Comparison of ENCODE assay signal across 13 cellular contexts in genomic region chr2:69159988-69160387, GRCh38.
DNase-seq lines count a peak whose midpoint lies in the region; ATAC-seq, FAIRE-seq and TF ChIP-seq lines count a peak whose summit lies in the region.
"Had no signal": no experiment of that assay in that cellular context is flagged by ENCODE, and none has a peak within 500 bp of the region (broad histone marks: within the 10 kb centered on the region; RNA-seq: fewer than 3 reads in every experiment).

No MANE protein-coding gene starts in this region.

- no peak overlapping the region for H4K5ac ChIP-seq in H9 (ENCODE audit: insufficient read length, low read depth, low read length)

- H3K79me1 ChIP-seq in H9 (ENCODE audit: insufficient read depth, low read depth, low read length, poor library complexity, severe bottlenecking), result no peaks in the 10 kb centered on the region

- peak; percentile 77 for TF ChIP-seq CTCF in H9 (conservative IDR thresholded peaks at IDR 0.05)
- peak; percentile 29 for TF ChIP-seq CTCF in epithelial cell of proximal tubule (conservative IDR thresholded peaks at IDR 0.05; ENCODE audit: low read depth, low read length)
- no peak for TF ChIP-seq CTCF in pancreas (IDR thresholded peaks at IDR 0.05)

- H3K23ac ChIP-seq in H9 (ENCODE audit: insufficient read length, low read depth, low read length), result no peak overlapping the region

- no peaks in the 10 kb centered on the region; a peak in 1 of 7 replicates for H3K36me3 Mint-ChIP-seq in H9 (ENCODE audit: insufficient read depth in 1 of 3, low read depth in 3 of 3)
- H3K36me3 Mint-ChIP-seq in naive thymus-derived CD8-positive, alpha-beta T cell, result no peaks in the 10 kb centered on the region
- H3K36me3 Mint-ChIP-seq: stimulated activated naive B cell treated with anti-CD40 and anti-IgM and Interleukin-4, amounts not matched to agents 10 μg/mL and 1 μg/mL and 100 μg/mL, for 72 hours had no signal

- H2BK5ac ChIP-seq in H9 (ENCODE audit: insufficient read length, low read length), result no peak overlapping the region

- no CpG with 5 or more reads among the region's 6 CpGs for WGBS in H9 (ENCODE audit: extremely low coverage, insufficient read length, low lambda C conversion rate)
- WGBS in pancreas, 2 donors, result 72% methylated on average over 6 of the region's 6 CpGs

- H4K8ac ChIP-seq in H9 (replicated peaks; ENCODE audit: insufficient read length, low read depth, low read length), result no peak overlapping the region

- no peaks in the 10 kb centered on the region for H3K9me3 ChIP-seq in H9 (ENCODE audit: control insufficient read depth, low read depth, low read length)
- H3K9me3 ChIP-seq in pancreas, result no peaks in the 10 kb centered on the region

- H3T11ph ChIP-seq in H9 (ENCODE audit: low read length), result no peak overlapping the region

- H3K4me3 Mint-ChIP-seq in H9, result no peak overlapping the region
- no peak overlapping the region for H3K4me3 Mint-ChIP-seq in naive thymus-derived CD8-positive, alpha-beta T cell
- H3K4me3 Mint-ChIP-seq: activated T-cell treated with anti-CD3 and anti-CD28 coated beads, Interleukin-2, amount 50 U/mL, for 24 hours; stimulated activated naive B cell treated with anti-CD40 and anti-IgM and Interleukin-4, amounts not matched to agents 10 μg/mL and 1 μg/mL and 100 μg/mL, for 72 hours had no signal

- no peak overlapping the region for H4K91ac ChIP-seq in H9 (ENCODE audit: insufficient read length, low read depth, low read length)

- H3K18ac ChIP-seq in H9 (ENCODE audit: insufficient read length, low read depth, low read length), result no peak overlapping the region

- H3K27me3 Mint-ChIP-seq in H9 (ENCODE audit: low read depth), result no peaks in the 10 kb centered on the region
- peaks cover 0 to 6% (median 3%) of the 10 kb centered on the region in 5 donors for H3K27me3 Mint-ChIP-seq in naive thymus-derived CD8-positive, alpha-beta T cell
- H3K27me3 Mint-ChIP-seq: stimulated activated naive B cell treated with anti-CD40 and anti-IgM and Interleukin-4, amounts not matched to agents 10 μg/mL and 1 μg/mL and 100 μg/mL, for 72 hours had no signal

- no peaks in the 10 kb centered on the region for H3K9me3 Mint-ChIP-seq in H9
- no peaks in the 10 kb centered on the region for H3K9me3 Mint-ChIP-seq in naive thymus-derived CD8-positive, alpha-beta T cell
- H3K9me3 Mint-ChIP-seq: activated T-cell treated with anti-CD3 and anti-CD28 coated beads, Interleukin-2, amount 50 U/mL, for 24 hours; stimulated activated naive B cell treated with anti-CD40 and anti-IgM and Interleukin-4, amounts not matched to agents 10 μg/mL and 1 μg/mL and 100 μg/mL, for 72 hours had no signal

- H2BK15ac ChIP-seq in H9 (ENCODE audit: low read depth, low read length), result no peak overlapping the region

- H3K4me3 ChIP-seq in epithelial cell of proximal tubule (ENCODE audit: low read depth, low read length) (no peak overlapping the region), pancreas (no peak overlapping the region)

- H3K36me3 ChIP-seq in pancreas, result no peaks in the 10 kb centered on the region

- intact Hi-C loops in pancreas (cut with DNase I), result no loop called here

- H2BK120ac ChIP-seq in H9 (ENCODE audit: low read depth, low read length, poor library complexity, severe bottlenecking), result no peak overlapping the region

- FAIRE-seq in pancreas (lab: Jason Lieb, UNC), result no peak

- no peak overlapping the region for H3K14ac ChIP-seq in H9 (ENCODE audit: insufficient read depth, low read length)

- no peak overlapping the region for H3K56ac ChIP-seq in H9 (ENCODE audit: insufficient read length, low read depth, low read length)

- H3K4me1 ChIP-seq in H9 (ENCODE audit: insufficient read depth, low read length) (peaks cover 13% of the 10 kb centered on the region; the same call in 1 of the 2 replicates), pancreas (no peaks in the 10 kb centered on the region)

- H3K27ac ChIP-seq in H9 (ENCODE audit: insufficient read length, low read depth, low read length) (no peak overlapping the region), pancreas (no peak overlapping the region)
- H3K27ac ChIP-seq: epithelial cell of prostate had no signal

- H3K4me1 Mint-ChIP-seq in H9, result peaks cover 21 to 41% of the 10 kb centered on the region in 2 experiments
- peaks cover 0 to 9% (median 3%) of the 10 kb centered on the region in 4 donors for H3K4me1 Mint-ChIP-seq in naive thymus-derived CD8-positive, alpha-beta T cell

- H3K4ac ChIP-seq in H9 (ENCODE audit: low read depth, low read length), result no peak overlapping the region

- no peak overlapping the region for H2AFZ ChIP-seq in H9 (ENCODE audit: low read length)

- POLR2A ChIA-PET in naive thymus-derived CD8-positive, alpha-beta T cell (lab: Charles Lee), result no interaction called here

- peak; percentile 78 for DNase-seq in H9
- DNase-seq in NCI-H526 treated with DMSO at 0.1 percent for 48 hours (lab: John Stamatoyannopoulos, UW), result peak; percentile 30
- no peak for DNase-seq in epithelial cell of proximal tubule (ENCODE audit: low read depth)
- peak in 1 of 6 donors; percentile 24 for DNase-seq in pancreas
- no peak for DNase-seq in NCI-H2107 (lab: John Stamatoyannopoulos, UW)
- no peak for DNase-seq in naive thymus-derived CD8-positive, alpha-beta T cell
- DNase-seq: activated T-cell treated with anti-CD3 and anti-CD28 coated beads, Interleukin-2, amount 50 U/mL, for 24 hours; aorta; NCI-H187; stimulated activated CD4-positive, alpha-beta T cell treated with anti-CD3 and anti-CD28 coated beads, Interleukin-1b, Interleukin-23, amount 100 ng/mL, for 48 hours; stimulated activated naive B cell treated with anti-CD40 and anti-IgM and Interleukin-4, amounts not matched to agents 10 μg/mL and 1 μg/mL and 100 μg/mL, for 72 hours had no signal

- no peak overlapping the region for H3K9ac ChIP-seq in H9 (ENCODE audit: extremely low read depth, insufficient read length, low read length)

- no peaks in the 10 kb centered on the region for H4K20me1 ChIP-seq in H9 (ENCODE audit: control insufficient read depth, insufficient read depth, insufficient read length)

- no peaks in the 10 kb centered on the region for H3K23me2 ChIP-seq in H9 (ENCODE audit: insufficient read length, low read depth, low read length, poor library complexity, severe bottlenecking)

- no peak overlapping the region for H3K4me2 ChIP-seq in H9 (ENCODE audit: insufficient read depth, insufficient read length, low read length)

- no peak overlapping the region for H2AK5ac ChIP-seq in H9 (ENCODE audit: insufficient read length, low read length)

- no peaks in the 10 kb centered on the region for H3K79me2 ChIP-seq in H9 (ENCODE audit: insufficient read depth, low read length)

- ATAC-seq in pancreas (peak in 3 of 4 donors; percentile 46 to 71 (median 70)), GM21447 (IDR thresholded peaks at IDR 0.05; ENCODE audit: unreplicated experiment) (no peak)
- ATAC-seq in naive thymus-derived CD8-positive, alpha-beta T cell, result no peak
- ATAC-seq: stimulated activated naive B cell treated with anti-CD40 and anti-IgM and Interleukin-4, amounts not matched to agents 10 μg/mL and 1 μg/mL and 100 μg/mL, for 72 hours had no signal

- H3K27ac Mint-ChIP-seq in H9, result peak overlapping the region in 1 of 3 experiments; percentile 47; a peak in 3 of 7 replicates
- no peak overlapping the region for H3K27ac Mint-ChIP-seq in naive thymus-derived CD8-positive, alpha-beta T cell
- H3K27ac Mint-ChIP-seq: activated T-cell treated with anti-CD3 and anti-CD28 coated beads, Interleukin-2, amount 50 U/mL, for 24 hours; stimulated activated naive B cell treated with anti-CD40 and anti-IgM and Interleukin-4, amounts not matched to agents 10 μg/mL and 1 μg/mL and 100 μg/mL, for 72 hours had no signal

- H3K27me3 ChIP-seq in H9 (ENCODE audit: insufficient read depth, low read length) (no peaks in the 10 kb centered on the region), pancreas (no peaks in the 10 kb centered on the region)

- H2BK20ac ChIP-seq in H9 (ENCODE audit: low read depth, low read length, poor library complexity, severe bottlenecking), result no peak overlapping the region

- H2BK12ac ChIP-seq in H9 (ENCODE audit: insufficient read length, low read depth, low read length), result no peak overlapping the region

Comparison
In these comparisons a context has a peak if more than half of its experiments do, and no peak if none do; other contexts are left out.
1. DNase-seq: peak in H9 (single experiment) and NCI-H526 treated with DMSO at 0.1 percent for 48 hours (single experiment); none in epithelial cell of proximal tubule (single experiment), NCI-H2107 (single experiment) and naive thymus-derived CD8-positive, alpha-beta T cell (0 of 10).
2. CTCF ChIP-seq: peak in H9 (single experiment) and epithelial cell of proximal tubule (single experiment); none in pancreas (0 of 4).
3. ATAC-seq: peak in pancreas (3 of 4); none in GM21447 (single experiment) and naive thymus-derived CD8-positive, alpha-beta T cell (0 of 2).